Comparison of ENCODE assay signal across 35 cellular contexts in genomic region chr17:72761431-72761830, GRCh38.
"Had no signal": no experiment of that assay in that cellular context is flagged by ENCODE, and none has a peak within 500 bp of the region (broad histone marks: within the 10 kb centered on the region; RNA-seq: fewer than 3 reads in every experiment).

No MANE protein-coding gene starts in this region.

- H3K27ac ChIP-seq: ascending aorta, breast epithelium, cardiac muscle cell, colonic mucosa, epithelial cell of prostate had no signal

- H3K27me3 ChIP-seq: ascending aorta, breast epithelium, cardiac muscle cell, colonic mucosa had no signal

- H3K27ac Mint-ChIP-seq: activated CD4-positive, alpha-beta memory T cell treated with anti-CD3 and anti-CD28 coated beads for 36 hours; activated CD4-positive, alpha-beta T cell treated with anti-CD3 and anti-CD28 coated beads for 36 hours; activated CD4-positive, alpha-beta T cell treated with anti-CD3 and anti-CD28 coated beads, Interleukin-2, amount 10 ng/mL, durations not matched to agents 24 days and 14 days; activated CD8-positive, alpha-beta memory T cell treated with anti-CD3 and anti-CD28 coated beads, Interleukin-2, amount 10 ng/mL, durations not matched to agents 7 days and 5 days; activated CD8-positive, alpha-beta T cell treated with anti-CD3 and anti-CD28 coated beads, Interleukin-2, amount 10 ng/mL, durations not matched to agents 7 days and 5 days; activated naive CD4-positive, alpha-beta T cell treated with anti-CD3 and anti-CD28 coated beads, Interleukin-2, amount 10 ng/mL, durations not matched to agents 7 days and 5 days; activated naive CD8-positive, alpha-beta T cell treated with anti-CD3 and anti-CD28 coated beads, Interleukin-2, amount 10 ng/mL, durations not matched to agents 7 days and 5 days; activated T-helper 1 cell treated with anti-CD3 and anti-CD28 coated beads, Interleukin-12 subunit alpha, Interleukin-12 subunit beta, Interleukin-2, Interleukin-4 antibody, amounts not matched to agents 30 ng/mL and 10 ng/mL and 1 ng/mL, durations not matched to agents 14 hours and 24 hours and 36 hours; activated T-helper 2 cell treated with anti-CD3 and anti-CD28 coated beads, Interferon-gamma antibody, Interleukin-2, Interleukin-4, amounts not matched to agents 10 μg/mL and 5 μg/mL and 100 μg/mL, durations not matched to agents 14 hours and 24 hours and 36 hours; brain; T-helper 17 cell; T-helper 2 cell treated with Interferon-gamma antibody and Interleukin-4, amounts not matched to agents 5 μg/mL and 100 μg/mL, for 36 hours had no signal

- H3K4me1 Mint-ChIP-seq: activated CD4-positive, alpha-beta T cell treated with anti-CD3 and anti-CD28 coated beads for 36 hours; activated CD4-positive, alpha-beta T cell treated with anti-CD3 and anti-CD28 coated beads, Interleukin-2, amount 10 ng/mL, durations not matched to agents 24 days and 14 days; activated CD8-positive, alpha-beta memory T cell treated with anti-CD3 and anti-CD28 coated beads, Interleukin-2, amount 10 ng/mL, durations not matched to agents 7 days and 5 days; activated naive CD4-positive, alpha-beta T cell treated with anti-CD3 and anti-CD28 coated beads, Interleukin-2, amount 10 ng/mL, durations not matched to agents 7 days and 5 days; activated naive CD8-positive, alpha-beta T cell treated with anti-CD3 and anti-CD28 coated beads, Interleukin-2, amount 10 ng/mL, durations not matched to agents 7 days and 5 days had no signal

- H3K36me3 ChIP-seq: ascending aorta, breast epithelium, cardiac muscle cell, colonic mucosa had no signal

- H3K9me3 Mint-ChIP-seq: activated CD4-positive, alpha-beta memory T cell treated with anti-CD3 and anti-CD28 coated beads for 36 hours; activated naive CD4-positive, alpha-beta T cell treated with anti-CD3 and anti-CD28 coated beads, Interleukin-2, amount 10 ng/mL, durations not matched to agents 7 days and 5 days; activated naive CD8-positive, alpha-beta T cell treated with anti-CD3 and anti-CD28 coated beads, Interleukin-2, amount 10 ng/mL, durations not matched to agents 7 days and 5 days; activated T-helper 1 cell treated with anti-CD3 and anti-CD28 coated beads, Interleukin-12 subunit alpha, Interleukin-12 subunit beta, Interleukin-2, Interleukin-4 antibody, amounts not matched to agents 30 ng/mL and 10 ng/mL and 1 ng/mL, durations not matched to agents 14 hours and 24 hours and 36 hours; activated T-helper 2 cell treated with anti-CD3 and anti-CD28 coated beads, Interferon-gamma antibody, Interleukin-2, Interleukin-4, amounts not matched to agents 10 μg/mL and 5 μg/mL and 100 μg/mL, durations not matched to agents 14 hours and 24 hours and 36 hours had no signal

- H3K4me1 ChIP-seq: ascending aorta, breast epithelium, colonic mucosa had no signal

- H3K4me3 ChIP-seq: ascending aorta, breast epithelium, cardiac muscle cell, colonic mucosa had no signal

- ATAC-seq: activated CD4-positive, alpha-beta T cell treated with anti-CD3 and anti-CD28 coated beads for 36 hours; activated CD8-positive, alpha-beta memory T cell treated with anti-CD3 and anti-CD28 coated beads, Interleukin-2, amount 10 ng/mL, durations not matched to agents 7 days and 5 days; activated CD8-positive, alpha-beta T cell treated with anti-CD3 and anti-CD28 coated beads, Interleukin-2, amount 10 ng/mL, durations not matched to agents 7 days and 5 days; activated naive CD4-positive, alpha-beta T cell treated with anti-CD3 and anti-CD28 coated beads, Interleukin-2, amount 50 U/mL, for 72 hours; esophagus mucosa; T-helper 17 cell had no signal

- DNase-seq: activated CD4-positive, alpha-beta memory T cell treated with anti-CD3 and anti-CD28 coated beads for 36 hours; activated CD4-positive, alpha-beta T cell treated with anti-CD3 and anti-CD28 coated beads for 36 hours; activated CD4-positive, alpha-beta T cell treated with anti-CD3 and anti-CD28 coated beads, Interleukin-2, amount 10 ng/mL, durations not matched to agents 24 days and 14 days; activated CD4-positive, CD25-positive, alpha-beta regulatory T cell; activated CD4-positive, CD25-positive, alpha-beta regulatory T cell treated with anti-CD3 and anti-CD28 coated beads, Interleukin-2, amount 50 U/mL, for 72 hours; activated CD8-positive, alpha-beta memory T cell treated with anti-CD3 and anti-CD28 coated beads, Interleukin-2, amount 10 ng/mL, durations not matched to agents 7 days and 5 days; activated CD8-positive, alpha-beta memory T cell treated with anti-CD3 and anti-CD28 coated beads, Interleukin-2, amount 50 U/mL, for 4 hours; activated CD8-positive, alpha-beta T cell treated with anti-CD3 and anti-CD28 coated beads, Interleukin-2, amount 10 ng/mL, durations not matched to agents 7 days and 5 days; activated effector memory CD4-positive, alpha-beta T cell treated with anti-CD3 and anti-CD28 coated beads, Interleukin-2, amount 50 U/mL, for 16 hours; activated naive CD4-positive, alpha-beta T cell treated with anti-CD3 and anti-CD28 coated beads, Interleukin-2, amount 10 ng/mL, durations not matched to agents 7 days and 5 days; activated naive CD8-positive, alpha-beta T cell treated with anti-CD3 and anti-CD28 coated beads, Interleukin-2, amount 10 ng/mL, durations not matched to agents 7 days and 5 days; activated T-cell treated with anti-CD3 and anti-CD28 coated beads, Interleukin-2, amount 50 U/mL, for 1 hour; activated T-cell treated with anti-CD3 and anti-CD28 coated beads, Interleukin-2, amount 50 U/mL, for 48 hours; central memory CD4-positive, alpha-beta T cell; cerebellar nuclear complex; colonic mucosa; effector CD8-positive, alpha-beta T cell; foreskin fibroblast; head of caudate nucleus; T-helper 1 cell; T-helper 17 cell; T1000 had no signal

- H3K9me3 ChIP-seq: ascending aorta, colonic mucosa had no signal

- H3K4me3 Mint-ChIP-seq: activated CD4-positive, alpha-beta memory T cell treated with anti-CD3 and anti-CD28 coated beads for 36 hours; activated CD4-positive, alpha-beta T cell treated with anti-CD3 and anti-CD28 coated beads for 36 hours; activated CD4-positive, alpha-beta T cell treated with anti-CD3 and anti-CD28 coated beads, Interleukin-2, amount 10 ng/mL, durations not matched to agents 24 days and 14 days; activated CD8-positive, alpha-beta memory T cell treated with anti-CD3 and anti-CD28 coated beads, Interleukin-2, amount 10 ng/mL, durations not matched to agents 7 days and 5 days; activated CD8-positive, alpha-beta T cell treated with anti-CD3 and anti-CD28 coated beads, Interleukin-2, amount 10 ng/mL, durations not matched to agents 7 days and 5 days; activated naive CD4-positive, alpha-beta T cell treated with anti-CD3 and anti-CD28 coated beads, Interleukin-2, amount 10 ng/mL, durations not matched to agents 7 days and 5 days; activated naive CD8-positive, alpha-beta T cell treated with anti-CD3 and anti-CD28 coated beads, Interleukin-2, amount 10 ng/mL, durations not matched to agents 7 days and 5 days; activated T-helper 1 cell treated with anti-CD3 and anti-CD28 coated beads, Interleukin-12 subunit alpha, Interleukin-12 subunit beta, Interleukin-2, Interleukin-4 antibody, amounts not matched to agents 30 ng/mL and 10 ng/mL and 1 ng/mL, durations not matched to agents 14 hours and 24 hours and 36 hours; brain; T-helper 17 cell; T-helper 2 cell treated with Interferon-gamma antibody and Interleukin-4, amounts not matched to agents 5 μg/mL and 100 μg/mL, for 36 hours had no signal

- H3K36me3 Mint-ChIP-seq: activated CD8-positive, alpha-beta memory T cell treated with anti-CD3 and anti-CD28 coated beads, Interleukin-2, amount 10 ng/mL, durations not matched to agents 7 days and 5 days; activated naive CD4-positive, alpha-beta T cell treated with anti-CD3 and anti-CD28 coated beads, Interleukin-2, amount 10 ng/mL, durations not matched to agents 7 days and 5 days had no signal

- H3K27me3 Mint-ChIP-seq: activated CD4-positive, alpha-beta memory T cell treated with anti-CD3 and anti-CD28 coated beads for 36 hours; activated CD4-positive, alpha-beta T cell treated with anti-CD3 and anti-CD28 coated beads for 36 hours; activated CD4-positive, alpha-beta T cell treated with anti-CD3 and anti-CD28 coated beads, Interleukin-2, amount 10 ng/mL, durations not matched to agents 24 days and 14 days; activated CD8-positive, alpha-beta memory T cell treated with anti-CD3 and anti-CD28 coated beads, Interleukin-2, amount 10 ng/mL, durations not matched to agents 7 days and 5 days; activated naive CD4-positive, alpha-beta T cell treated with anti-CD3 and anti-CD28 coated beads, Interleukin-2, amount 10 ng/mL, durations not matched to agents 7 days and 5 days; activated naive CD8-positive, alpha-beta T cell treated with anti-CD3 and anti-CD28 coated beads, Interleukin-2, amount 10 ng/mL, durations not matched to agents 7 days and 5 days; brain; T-helper 17 cell had no signal

- FAIRE-seq: endometrium, endothelial cell of umbilical vein, frontal cortex had no signal
